Comparison of ENCODE assay signal across 1 cellular context in genomic region chr10:71698737-71699136, GRCh38.
TF ChIP-seq lines count a peak whose summit lies in the region.

No MANE protein-coding gene starts in this region.

TF ChIP-seq in HepG2, 621 proteins besides CTCF, POLR2A, EP300 and RAD21 (continued from another document):
- peak; percentile 68; the same call in 1 of the 2 replicates for TF ChIP-seq ZNF768 (CRISPR knock-in tag; IDR thresholded peaks at IDR 0.05)
